ENCODE assay signal across 11 cellular contexts in the genomic region with DNA sequence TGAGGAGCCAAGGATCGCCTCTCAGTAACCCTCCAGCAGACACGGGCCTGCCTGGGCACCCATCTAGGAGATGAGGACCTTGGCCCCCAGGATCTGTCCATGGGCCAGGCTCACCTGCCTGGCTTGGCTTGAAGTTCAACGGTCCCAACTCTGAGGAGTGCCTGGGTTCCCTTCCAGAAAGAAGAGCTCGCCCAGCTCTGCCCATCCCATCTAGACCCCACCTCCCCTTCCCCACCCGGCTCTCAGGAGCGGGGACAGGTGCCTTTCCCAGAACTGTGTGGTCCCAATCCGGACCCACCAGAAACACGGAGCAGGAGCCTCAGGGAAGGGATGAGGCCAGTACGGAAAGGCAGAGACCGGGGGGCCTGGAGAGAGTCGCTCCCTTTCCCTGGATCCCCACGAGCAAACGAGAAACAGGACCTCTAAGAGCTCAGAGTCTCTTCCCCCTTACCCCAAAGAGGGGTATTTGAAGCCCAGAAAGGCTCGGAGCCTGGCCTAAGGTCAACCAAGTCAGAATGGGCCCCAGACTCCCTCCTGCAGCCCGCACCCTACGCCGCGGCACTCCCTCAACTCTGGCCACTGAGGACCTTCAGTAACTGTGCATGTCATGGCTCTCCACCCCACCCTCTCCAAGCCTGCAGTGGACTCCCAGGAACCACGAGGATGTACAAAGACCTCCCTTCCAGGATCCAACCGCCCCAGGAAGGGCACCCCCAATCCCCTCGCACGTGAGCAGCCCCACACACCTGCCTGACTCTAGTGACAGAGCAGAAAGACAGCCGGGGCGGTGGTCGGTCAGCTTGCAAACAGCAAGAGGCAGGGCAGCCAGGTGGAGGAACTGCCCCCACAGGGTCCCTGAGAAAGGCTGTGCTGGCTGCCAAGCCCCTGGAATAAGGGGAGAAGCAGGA. TPM values are rescaled to one million over a fixed set of nuclear protein-coding genes. Genes with fewer than 3 reads are reported as not detected.
A peak's percentile ranks its signal among the peaks of the same experiment; 100 is the strongest.
DNase-seq lines count a peak whose midpoint lies in the region; ATAC-seq lines count a peak whose summit lies in the region.
"Had no signal": no experiment of that assay in that cellular context is flagged by ENCODE, and none has a peak within 500 bp of the region (broad histone marks: within the 10 kb centered on the region; RNA-seq: fewer than 3 reads in every experiment).

No MANE protein-coding gene starts in this region.

- CTCF ChIA-PET in CD4-positive, alpha-beta memory T cell (lab: Charles Lee; ENCODE audit: partially characterized antibody) = interaction anchor here (1.4 kb wide), 1 partner anchor 10 kb away, joined by 4 read pairs; no protein-coding TSS in a partner anchor

- H3K4me3 Mint-ChIP-seq in CD4-positive, alpha-beta memory T cell = peak overlapping the region in 1 of 8 donors; percentile 61
- H3K4me3 Mint-ChIP-seq in T-helper 17 cell = no peak overlapping the region

- no peaks in the 10 kb centered on the region for H3K9me3 Mint-ChIP-seq in CD4-positive, alpha-beta memory T cell

- DNase-seq in CD4-positive, alpha-beta memory T cell = no peak
- DNase-seq in T-helper 17 cell (no peak), left cardiac atrium (peak; percentile 24), posterior vena cava (ENCODE audit: low spot score) (peak; percentile 74), NCI-H774 (lab: John Stamatoyannopoulos, UW) (no peak), NCI-H1048 (lab: John Stamatoyannopoulos, UW) (no peak), HK-2 (ENCODE audit: unreplicated experiment) (no peak)
- DNase-seq: stimulated activated CD4-positive, alpha-beta T cell treated with anti-CD3 and anti-CD28 coated beads, Interleukin-4, amount 100 ng/mL, for 24 hours had no signal

- H3K36me3 Mint-ChIP-seq in CD4-positive, alpha-beta memory T cell = peaks cover 7 to 21% of the 10 kb centered on the region in 2 donors
- H3K36me3 Mint-ChIP-seq in T-helper 17 cell (ENCODE audit: low read depth) = no peaks in the 10 kb centered on the region

- no peak for ATAC-seq in T-helper 17 cell
- no peak for ATAC-seq in left cardiac atrium
- ATAC-seq in HG02571 (IDR thresholded peaks at IDR 0.05; ENCODE audit: unreplicated experiment) = no peak
- ATAC-seq: GM12878 had no signal

- POLR2A ChIA-PET in CD4-positive, alpha-beta memory T cell (lab: Charles Lee; ENCODE audit: partially characterized antibody) = no interaction called here

- H3K27me3 Mint-ChIP-seq in CD4-positive, alpha-beta memory T cell = no peaks in the 10 kb centered on the region
- H3K27me3 Mint-ChIP-seq in T-helper 17 cell = no peaks in the 10 kb centered on the region

- peak overlapping the region in 4 of 7 donors; percentile 24 to 57 (median 30) for H3K27ac Mint-ChIP-seq in CD4-positive, alpha-beta memory T cell
- peak overlapping the region; percentile 67 for H3K27ac Mint-ChIP-seq in T-helper 17 cell

- H3K4me1 Mint-ChIP-seq in CD4-positive, alpha-beta memory T cell = peaks cover 22 to 40% (median 32%) of the 10 kb centered on the region in 4 donors
- peaks cover 34% of the 10 kb centered on the region for H3K4me1 Mint-ChIP-seq in T-helper 17 cell

- H3K9me3 ChIP-seq in CD4-positive, alpha-beta memory T cell (ENCODE audit: control insufficient read depth in 1 of 2, low read length in 2 of 2) = no peaks in the 10 kb centered on the region
- no peaks in the 10 kb centered on the region for H3K9me3 ChIP-seq in T-helper 17 cell (ENCODE audit: control insufficient read depth, low read length, poor library complexity, severe bottlenecking)

- H3K27me3 ChIP-seq in CD4-positive, alpha-beta memory T cell (ENCODE audit: insufficient read depth, low read length) = no peaks in the 10 kb centered on the region

- H3K4me3 ChIP-seq in CD4-positive, alpha-beta memory T cell (ENCODE audit: low read length in 2 of 2) = no peak overlapping the region
- H3K4me3 ChIP-seq: GM12878, SK-N-MC had no signal

- H3K27ac ChIP-seq in CD4-positive, alpha-beta memory T cell (ENCODE audit: low read depth, low read length) = no peak overlapping the region
- H3K27ac ChIP-seq: SK-N-MC had no signal

- H3K4me1 ChIP-seq in CD4-positive, alpha-beta memory T cell (ENCODE audit: insufficient read depth, low read length) = peaks cover 31% of the 10 kb centered on the region

- H3K36me3 ChIP-seq in CD4-positive, alpha-beta memory T cell (ENCODE audit: insufficient read depth, low read length) = peaks cover 5% of the 10 kb centered on the region

- intact Hi-C loops in CD4-positive, alpha-beta memory T cell (cut with micrococcal nuclease) = no loop called here
- intact Hi-C loops in left cardiac atrium (cut with DNase I) = no loop called here
- intact Hi-C loops in posterior vena cava (cut with DNase I) = loop anchor here in 1 of 2 donors (10.0 kb wide), 1 partner anchor 1051 kb away; no protein-coding TSS in a partner anchor

RNA-seq across cellular contexts. Expression of a gene that starts 5.4 kb away (rescaled TPM):
- 10 to 100 TPM; 43.5 to 44.1 TPM for total RNA-seq in CD4-positive, alpha-beta memory T cell
- 10 to 100 TPM in 1 of 2 donors, 1 to 10 TPM in 1; 5.5 to 14.7 TPM for polyA plus RNA-seq in CD4-positive, alpha-beta memory T cell
- total RNA-seq in T-helper 17 cell (10 to 100 TPM; 55.2 to 68.6 TPM), left cardiac atrium (100 to 1,000 TPM in 1 of 2 donors, 10 to 100 TPM in 1; 98.4 to 118 TPM), posterior vena cava (10 to 100 TPM; 36.0 to 44.5 TPM)

RNA-seq across cellular contexts. Expression of a gene that starts 43.3 kb away (rescaled TPM):
- under 1 TPM; 0.32 to 0.47 TPM for total RNA-seq in CD4-positive, alpha-beta memory T cell
- not detected for polyA plus RNA-seq in CD4-positive, alpha-beta memory T cell
- total RNA-seq in T-helper 17 cell (under 1 TPM; 0.13 to 0.37 TPM), left cardiac atrium (under 1 TPM; 0.06 to 0.13 TPM), posterior vena cava (under 1 TPM; 0.05 to 0.23 TPM)
- total RNA-seq: GM12878 had no signal
- polyA plus RNA-seq: GM12878 had no signal

Comparison
In these comparisons a context has a peak if more than half of its experiments do, and no peak if none do; other contexts are left out.
1. DNase-seq: peak in left cardiac atrium (single experiment) and posterior vena cava (single experiment); none in CD4-positive, alpha-beta memory T cell (0 of 5), T-helper 17 cell (0 of 3), NCI-H774 (single experiment), NCI-H1048 (single experiment) and HK-2 (single experiment).